In genomic region chr20:30376767-30377658, GRCh38 we compare ENCODE assay signal across 8 cellular contexts.
DNase-seq lines count a peak whose midpoint lies in the region; ATAC-seq and TF ChIP-seq lines count a peak whose summit lies in the region.

No MANE protein-coding gene starts in this region.

- H3K4me1 ChIP-seq in SJCRH30: no peaks in the 10 kb centered on the region
- peaks cover 2% of the 10 kb centered on the region for H3K4me1 ChIP-seq in ovary (ENCODE audit: insufficient read depth)
- no peaks in the 10 kb centered on the region for H3K4me1 ChIP-seq in thymus (ENCODE audit: control insufficient read depth, insufficient read depth, low read length)

- CTCF ChIA-PET in activated naive CD4-positive, alpha-beta T cell treated with anti-CD3 and anti-CD28 coated beads, Interleukin-2, amount 10 ng/mL, durations not matched to agents 7 days and 5 days (lab: Charles Lee): no interaction called here

- TF ChIP-seq CTCF in LNCaP clone FGC (IDR thresholded peaks at IDR 0.05; ENCODE audit: control insufficient read depth, extremely low read depth, insufficient read depth) (peak; percentile 74), ovary (IDR thresholded peaks at IDR 0.05) (peak in 2 of 3 donors; percentile 47 to 51)

- H3K27me3 ChIP-seq in SJCRH30 (no peaks in the 10 kb centered on the region), ovary (no peaks in the 10 kb centered on the region), thymus (ENCODE audit: control insufficient read depth, insufficient read depth) (no peaks in the 10 kb centered on the region)

- H3K9me3 Mint-ChIP-seq in activated naive CD4-positive, alpha-beta T cell treated with anti-CD3 and anti-CD28 coated beads, Interleukin-2, amount 10 ng/mL, durations not matched to agents 7 days and 5 days: peaks cover 10% of the 10 kb centered on the region

- DNase-seq in DMS153 treated with DMSO at 0.1 percent for 48 hours (lab: John Stamatoyannopoulos, UW; ENCODE audit: unreplicated experiment) (peak; percentile 3), LNCaP clone FGC (ENCODE audit: low read depth) (peak; percentile 67), SJCRH30 (peak; percentile 85 to 92), globus pallidus (ENCODE audit: low spot score) (peak; percentile 64), ovary (peak; percentile 61 to 88 (median 83))
- DNase-seq in activated naive CD4-positive, alpha-beta T cell treated with anti-CD3 and anti-CD28 coated beads, Interleukin-2, amount 10 ng/mL, durations not matched to agents 7 days and 5 days: peak; percentile 89

- ATAC-seq in GM21737 (IDR thresholded peaks at IDR 0.05; ENCODE audit: unreplicated experiment): peak; percentile 93

- H3K4me3 ChIP-seq in LNCaP clone FGC (ENCODE audit: low read depth, low read length) (peak overlapping the region; percentile 84), SJCRH30 (peak overlapping the region; percentile 96), ovary (peak overlapping the region; percentile 60), thymus (ENCODE audit: low read length) (peak overlapping the region; percentile 54)

- peak overlapping the region; percentile 95 for H3K27ac Mint-ChIP-seq in activated naive CD4-positive, alpha-beta T cell treated with anti-CD3 and anti-CD28 coated beads, Interleukin-2, amount 10 ng/mL, durations not matched to agents 7 days and 5 days

- peaks cover 4% of the 10 kb centered on the region for H3K27me3 Mint-ChIP-seq in activated naive CD4-positive, alpha-beta T cell treated with anti-CD3 and anti-CD28 coated beads, Interleukin-2, amount 10 ng/mL, durations not matched to agents 7 days and 5 days

- H3K9me3 ChIP-seq in SJCRH30 (replicated peaks): no peaks in the 10 kb centered on the region
- H3K9me3 ChIP-seq in ovary: no peaks in the 10 kb centered on the region
- no peaks in the 10 kb centered on the region for H3K9me3 ChIP-seq in thymus (ENCODE audit: control insufficient read depth)

- peak overlapping the region; percentile 92 for H3K4me3 Mint-ChIP-seq in activated naive CD4-positive, alpha-beta T cell treated with anti-CD3 and anti-CD28 coated beads, Interleukin-2, amount 10 ng/mL, durations not matched to agents 7 days and 5 days

- no peaks in the 10 kb centered on the region; the same call in 1 of the 2 replicates for H3K36me3 ChIP-seq in SJCRH30
- no peaks in the 10 kb centered on the region for H3K36me3 ChIP-seq in ovary
- H3K36me3 ChIP-seq in thymus (ENCODE audit: control insufficient read depth, insufficient read depth): no peaks in the 10 kb centered on the region

- no peak for TF ChIP-seq EP300 in ovary (IDR thresholded peaks at IDR 0.05)

- H3K27ac ChIP-seq in SJCRH30 (peak overlapping the region; percentile 58), ovary (peak overlapping the region; percentile 20 to 39), thymus (ENCODE audit: low read depth) (peak overlapping the region; percentile 87)

- H3K4me1 Mint-ChIP-seq in activated naive CD4-positive, alpha-beta T cell treated with anti-CD3 and anti-CD28 coated beads, Interleukin-2, amount 10 ng/mL, durations not matched to agents 7 days and 5 days: peaks cover 32% of the 10 kb centered on the region

- H3K36me3 Mint-ChIP-seq in activated naive CD4-positive, alpha-beta T cell treated with anti-CD3 and anti-CD28 coated beads, Interleukin-2, amount 10 ng/mL, durations not matched to agents 7 days and 5 days: peaks cover 18% of the 10 kb centered on the region

- WGBS in ovary, 3 donors: 17 to 40% (median 22%) methylated on average over 61 to 70 of the region's 70 CpGs
- WGBS in thymus: 8% methylated on average over 70 of the region's 70 CpGs

- intact Hi-C loops in ovary (cut with DNase I): no loop called here

- no peak for TF ChIP-seq POLR2A in ovary (IDR thresholded peaks at IDR 0.05)

Comparison
In these comparisons a context has a peak if more than half of its experiments do, and no peak if none do; other contexts are left out.
1. Peak in every context shown above with its lines: DNase-seq, ATAC-seq, H3K4me3 ChIP-seq and H3K27ac ChIP-seq.
2. DNase-seq: peak in every context shown above with its lines; median percentile 89 in activated naive CD4-positive, alpha-beta T cell treated with anti-CD3 and anti-CD28 coated beads, Interleukin-2, amount 10 ng/mL, durations not matched to agents 7 days and 5 days; 88 in SJCRH30; 83 in ovary; 67 in LNCaP clone FGC; 64 in globus pallidus; 3 in DMS153 treated with DMSO at 0.1 percent for 48 hours.
3. H3K27ac ChIP-seq: peak in every context shown above with its lines; median percentile 87 in thymus; 58 in SJCRH30; 30 in ovary.